1 cellular context compared by ENCODE assay signal in the genomic region with DNA sequence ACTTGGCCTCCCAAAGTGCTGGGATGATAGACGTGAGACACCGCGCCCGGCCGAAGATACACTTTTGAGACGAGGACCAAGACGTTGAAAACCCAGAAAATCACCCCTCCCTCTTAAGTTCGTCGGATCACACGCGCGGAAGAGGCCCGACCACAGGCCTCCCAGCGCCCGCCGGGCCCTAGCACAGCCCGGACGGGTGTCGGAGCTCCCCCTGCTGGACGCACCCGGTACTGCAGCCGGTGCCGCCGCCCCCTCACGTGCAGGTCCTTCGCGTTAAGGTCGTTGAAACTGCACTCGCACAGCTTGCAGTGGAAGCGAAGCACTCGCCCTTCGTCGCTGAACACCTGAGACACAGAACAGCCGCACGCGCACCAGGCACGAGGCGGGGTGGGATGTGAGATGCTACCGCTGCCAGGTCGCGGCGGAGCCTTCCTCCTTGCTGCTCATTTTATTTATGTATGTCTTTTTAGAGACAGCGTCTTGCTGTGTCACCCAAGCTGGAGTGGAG.
TF ChIP-seq lines count a peak whose summit lies in the region.

No MANE protein-coding gene starts in this region.

TF ChIP-seq in SK-N-SH treated with all-trans-retinoic acid at 6 μM for 48 hours, 23 proteins besides CTCF, POLR2A, EP300 and RAD21 (continued from another document):
- TF ChIP-seq, protein P1, sequence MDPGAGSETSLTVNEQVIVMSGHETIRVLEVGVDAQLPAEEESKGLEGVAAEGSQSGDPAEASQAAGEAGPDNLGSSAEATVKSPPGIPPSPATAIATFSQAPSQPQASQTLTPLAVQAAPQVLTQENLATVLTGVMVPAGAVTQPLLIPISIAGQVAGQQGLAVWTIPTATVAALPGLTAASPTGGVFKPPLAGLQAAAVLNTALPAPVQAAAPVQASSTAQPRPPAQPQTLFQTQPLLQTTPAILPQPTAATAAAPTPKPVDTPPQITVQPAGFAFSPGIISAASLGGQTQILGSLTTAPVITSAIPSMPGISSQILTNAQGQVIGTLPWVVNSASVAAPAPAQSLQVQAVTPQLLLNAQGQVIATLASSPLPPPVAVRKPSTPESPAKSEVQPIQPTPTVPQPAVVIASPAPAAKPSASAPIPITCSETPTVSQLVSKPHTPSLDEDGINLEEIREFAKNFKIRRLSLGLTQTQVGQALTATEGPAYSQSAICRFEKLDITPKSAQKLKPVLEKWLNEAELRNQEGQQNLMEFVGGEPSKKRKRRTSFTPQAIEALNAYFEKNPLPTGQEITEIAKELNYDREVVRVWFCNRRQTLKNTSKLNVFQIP (CRISPR knock-in tag; IDR thresholded peaks at IDR 0.05; ENCODE audit: borderline replicate concordance, low read depth), result no peak
- TF ChIP-seq, protein P2, sequence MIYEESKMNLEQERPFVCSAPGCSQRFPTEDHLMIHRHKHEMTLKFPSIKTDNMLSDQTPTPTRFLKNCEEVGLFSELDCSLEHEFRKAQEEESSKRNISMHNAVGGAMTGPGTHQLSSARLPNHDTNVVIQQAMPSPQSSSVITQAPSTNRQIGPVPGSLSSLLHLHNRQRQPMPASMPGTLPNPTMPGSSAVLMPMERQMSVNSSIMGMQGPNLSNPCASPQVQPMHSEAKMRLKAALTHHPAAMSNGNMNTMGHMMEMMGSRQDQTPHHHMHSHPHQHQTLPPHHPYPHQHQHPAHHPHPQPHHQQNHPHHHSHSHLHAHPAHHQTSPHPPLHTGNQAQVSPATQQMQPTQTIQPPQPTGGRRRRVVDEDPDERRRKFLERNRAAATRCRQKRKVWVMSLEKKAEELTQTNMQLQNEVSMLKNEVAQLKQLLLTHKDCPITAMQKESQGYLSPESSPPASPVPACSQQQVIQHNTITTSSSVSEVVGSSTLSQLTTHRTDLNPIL (CRISPR knock-in tag; IDR thresholded peaks at IDR 0.05; ENCODE audit: low read depth), result no peak
- TF ChIP-seq, protein P3, sequence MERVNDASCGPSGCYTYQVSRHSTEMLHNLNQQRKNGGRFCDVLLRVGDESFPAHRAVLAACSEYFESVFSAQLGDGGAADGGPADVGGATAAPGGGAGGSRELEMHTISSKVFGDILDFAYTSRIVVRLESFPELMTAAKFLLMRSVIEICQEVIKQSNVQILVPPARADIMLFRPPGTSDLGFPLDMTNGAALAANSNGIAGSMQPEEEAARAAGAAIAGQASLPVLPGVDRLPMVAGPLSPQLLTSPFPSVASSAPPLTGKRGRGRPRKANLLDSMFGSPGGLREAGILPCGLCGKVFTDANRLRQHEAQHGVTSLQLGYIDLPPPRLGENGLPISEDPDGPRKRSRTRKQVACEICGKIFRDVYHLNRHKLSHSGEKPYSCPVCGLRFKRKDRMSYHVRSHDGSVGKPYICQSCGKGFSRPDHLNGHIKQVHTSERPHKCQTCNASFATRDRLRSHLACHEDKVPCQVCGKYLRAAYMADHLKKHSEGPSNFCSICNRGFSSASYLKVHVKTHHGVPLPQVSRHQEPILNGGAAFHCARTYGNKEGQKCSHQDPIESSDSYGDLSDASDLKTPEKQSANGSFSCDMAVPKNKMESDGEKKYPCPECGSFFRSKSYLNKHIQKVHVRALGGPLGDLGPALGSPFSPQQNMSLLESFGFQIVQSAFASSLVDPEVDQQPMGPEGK (CRISPR knock-in tag; IDR thresholded peaks at IDR 0.05; ENCODE audit: borderline replicate concordance), result no peak
- TF ChIP-seq, protein P4, sequence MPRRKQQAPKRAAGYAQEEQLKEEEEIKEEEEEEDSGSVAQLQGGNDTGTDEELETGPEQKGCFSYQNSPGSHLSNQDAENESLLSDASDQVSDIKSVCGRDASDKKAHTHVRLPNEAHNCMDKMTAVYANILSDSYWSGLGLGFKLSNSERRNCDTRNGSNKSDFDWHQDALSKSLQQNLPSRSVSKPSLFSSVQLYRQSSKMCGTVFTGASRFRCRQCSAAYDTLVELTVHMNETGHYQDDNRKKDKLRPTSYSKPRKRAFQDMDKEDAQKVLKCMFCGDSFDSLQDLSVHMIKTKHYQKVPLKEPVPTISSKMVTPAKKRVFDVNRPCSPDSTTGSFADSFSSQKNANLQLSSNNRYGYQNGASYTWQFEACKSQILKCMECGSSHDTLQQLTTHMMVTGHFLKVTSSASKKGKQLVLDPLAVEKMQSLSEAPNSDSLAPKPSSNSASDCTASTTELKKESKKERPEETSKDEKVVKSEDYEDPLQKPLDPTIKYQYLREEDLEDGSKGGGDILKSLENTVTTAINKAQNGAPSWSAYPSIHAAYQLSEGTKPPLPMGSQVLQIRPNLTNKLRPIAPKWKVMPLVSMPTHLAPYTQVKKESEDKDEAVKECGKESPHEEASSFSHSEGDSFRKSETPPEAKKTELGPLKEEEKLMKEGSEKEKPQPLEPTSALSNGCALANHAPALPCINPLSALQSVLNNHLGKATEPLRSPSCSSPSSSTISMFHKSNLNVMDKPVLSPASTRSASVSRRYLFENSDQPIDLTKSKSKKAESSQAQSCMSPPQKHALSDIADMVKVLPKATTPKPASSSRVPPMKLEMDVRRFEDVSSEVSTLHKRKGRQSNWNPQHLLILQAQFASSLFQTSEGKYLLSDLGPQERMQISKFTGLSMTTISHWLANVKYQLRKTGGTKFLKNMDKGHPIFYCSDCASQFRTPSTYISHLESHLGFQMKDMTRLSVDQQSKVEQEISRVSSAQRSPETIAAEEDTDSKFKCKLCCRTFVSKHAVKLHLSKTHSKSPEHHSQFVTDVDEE (CRISPR knock-in tag; IDR thresholded peaks at IDR 0.05), result no peak
- no peak for TF ChIP-seq ISL1 (CRISPR knock-in tag; IDR thresholded peaks at IDR 0.05)
- TF ChIP-seq ZFP3 (CRISPR knock-in tag; IDR thresholded peaks at IDR 0.05), result no peak
- no peak for TF ChIP-seq PPARA (CRISPR knock-in tag; IDR thresholded peaks at IDR 0.05; ENCODE audit: borderline replicate concordance)
